1 cellular context compared by ENCODE assay signal in genomic region chr4:180960758-180961401, GRCh38.
TF ChIP-seq lines count a peak whose summit lies in the region.

No MANE protein-coding gene starts in this region.

TF ChIP-seq in IMR-90, 13 proteins besides CTCF, POLR2A, EP300 and RAD21 (continued from another document):
- TF ChIP-seq RFX5 (IDR thresholded peaks at IDR 0.05; ENCODE audit: low read depth, low read length) = no peak
- TF ChIP-seq NFE2L2 (IDR thresholded peaks at IDR 0.05; ENCODE audit: low read depth, low read length) = no peak
- TF ChIP-seq RCOR1 (IDR thresholded peaks at IDR 0.05; ENCODE audit: insufficient replicate concordance, low read length) = no peak
- TF ChIP-seq MAFK (IDR thresholded peaks at IDR 0.05; ENCODE audit: low read depth, low read length) = no peak
- no peak for TF ChIP-seq BHLHE40 (IDR thresholded peaks at IDR 0.05; ENCODE audit: low read depth, low read length)
